10 cellular contexts compared by ENCODE assay signal in genomic region chr10:77392851-77393250, GRCh38.
A peak's percentile ranks its signal among the peaks of the same experiment; 100 is the strongest.
DNase-seq lines count a peak whose midpoint lies in the region; ATAC-seq lines count a peak whose summit lies in the region.
"Had no signal": no experiment of that assay in that cellular context is flagged by ENCODE, and none has a peak within 500 bp of the region (broad histone marks: within the 10 kb centered on the region; RNA-seq: fewer than 3 reads in every experiment).

No MANE protein-coding gene starts in this region.

- peak overlapping the region; percentile 95 for H3K27ac ChIP-seq in epithelial cell of prostate
- H3K27ac ChIP-seq: neutrophil had no signal

- H3K27me3 Mint-ChIP-seq in immature natural killer cell (ENCODE audit: low read depth in 3 of 3) = peaks cover 0 to 3% (median 0%) of the 10 kb centered on the region in 3 donors

- DNase-seq in ELR (ENCODE audit: low read depth) (peak; percentile 100), NCI-H69 (lab: John Stamatoyannopoulos, UW) (peak; percentile 93), epithelial cell of prostate (ENCODE audit: low read depth, low spot score) (peak; percentile 94), renal cortical epithelial cell (ENCODE audit: low read depth) (peak; percentile 86), immature natural killer cell (no peak)
- DNase-seq in activated CD4-positive, CD25-positive, alpha-beta regulatory T cell (lab: John Stamatoyannopoulos, UW) = no peak
- DNase-seq in effector CD8-positive, alpha-beta T cell (lab: John Stamatoyannopoulos, UW) = no peak
- DNase-seq: cerebellar nuclear complex had no signal

- H3K27ac Mint-ChIP-seq in immature natural killer cell = no peak overlapping the region

- H3K36me3 Mint-ChIP-seq in immature natural killer cell = no peaks in the 10 kb centered on the region

- H3K4me3 Mint-ChIP-seq in immature natural killer cell = no peak overlapping the region

- H3K4me1 Mint-ChIP-seq in immature natural killer cell = no peaks in the 10 kb centered on the region

- no peak for ATAC-seq in GM21723 (IDR thresholded peaks at IDR 0.05; ENCODE audit: unreplicated experiment)

- no peaks in the 10 kb centered on the region for H3K9me3 Mint-ChIP-seq in immature natural killer cell

Comparison
In these comparisons a context has a peak if more than half of its experiments do, and no peak if none do; other contexts are left out.
1. DNase-seq: peak in ELR (single experiment), NCI-H69 (single experiment), epithelial cell of prostate (single experiment) and renal cortical epithelial cell (single experiment); none in activated CD4-positive, CD25-positive, alpha-beta regulatory T cell (0 of 4), effector CD8-positive, alpha-beta T cell (single experiment) and immature natural killer cell (0 of 3).